8 cellular contexts compared by ENCODE assay signal in genomic region chr5:141651728-141652105, GRCh38. TPM values are rescaled to one million over a fixed set of nuclear protein-coding genes. Genes with fewer than 3 reads are reported as not detected.
DNase-seq lines count a peak whose midpoint lies in the region; ATAC-seq and TF ChIP-seq lines count a peak whose summit lies in the region.

No MANE protein-coding gene starts in this region.

- in situ Hi-C loops in brain microvascular endothelial cell (cut with HindIII; ENCODE audit: low pct_ligation_motif_present, low sequenced_read_pairs), result no loop called here

- no peaks in the 10 kb centered on the region for H3K9me3 ChIP-seq in liver (ENCODE audit: control insufficient read depth in 4 of 4, low read length in 3 of 4)
- no peaks in the 10 kb centered on the region for H3K9me3 ChIP-seq in tibial artery

- ATAC-seq in HG02623 (IDR thresholded peaks at IDR 0.05; ENCODE audit: unreplicated experiment) (no peak), HG03439 (IDR thresholded peaks at IDR 0.05; ENCODE audit: unreplicated experiment) (no peak)

- H3K9ac ChIP-seq in liver (ENCODE audit: low read depth in 1 of 2, low read length in 2 of 2), result peak overlapping the region in 1 of 2 donors; percentile 44

- peak overlapping the region; percentile 78 for H3K4me3 ChIP-seq in brain microvascular endothelial cell (ENCODE audit: low read depth, low read length)
- H3K4me3 ChIP-seq in liver (ENCODE audit: low read depth in 1 of 3, low read length in 3 of 3), result peak overlapping the region in 2 of 3 donors; percentile 27 to 66
- peak overlapping the region; percentile 68 to 73 for H3K4me3 ChIP-seq in tibial artery

- no peaks in the 10 kb centered on the region for H3K9me3 Mint-ChIP-seq in activated T-cell treated with anti-CD3 and anti-CD28 coated beads, Interleukin-2, amount 50 U/mL, for 24 hours

- H3K27me3 ChIP-seq in brain microvascular endothelial cell (replicated peaks) (no peaks in the 10 kb centered on the region), liver (ENCODE audit: control insufficient read depth in 4 of 4, insufficient read depth in 4 of 4, low read length in 3 of 4) (no peaks in the 10 kb centered on the region), tibial artery (no peaks in the 10 kb centered on the region)

- H3K36me3 ChIP-seq in brain microvascular endothelial cell (replicated peaks) (peaks cover 42% of the 10 kb centered on the region), liver (ENCODE audit: control insufficient read depth in 4 of 4, insufficient read depth in 3 of 4, low read depth in 1 of 4, low read length in 3 of 4) (no peaks in the 10 kb centered on the region), tibial artery (peaks cover 0 to 39% (median 22%) of the 10 kb centered on the region in 3 donors)

- no peak for TF ChIP-seq CTCF in brain microvascular endothelial cell (IDR thresholded peaks at IDR 0.05; ENCODE audit: low read depth, low read length, missing control alignments)
- TF ChIP-seq CTCF in liver (IDR thresholded peaks at IDR 0.05; ENCODE audit: low read depth, low read length, missing input control), result no peak
- no peak for TF ChIP-seq CTCF in tibial artery (IDR thresholded peaks at IDR 0.05)

- H3K4me1 ChIP-seq in liver (ENCODE audit: control insufficient read depth in 4 of 4, insufficient read depth in 4 of 4, low read length in 3 of 4), result peaks cover 0 to 4% (median 1%) of the 10 kb centered on the region in 4 donors
- peaks cover 0 to 19% (median 13%) of the 10 kb centered on the region in 4 donors for H3K4me1 ChIP-seq in tibial artery

- H3K27ac ChIP-seq in brain microvascular endothelial cell (peak overlapping the region; percentile 45), liver (ENCODE audit: low read depth in 1 of 2, low read length in 2 of 2) (no peak overlapping the region), tibial artery (peak overlapping the region; percentile 45 to 72)

- intact Hi-C loops in tibial artery (cut with DNase I; ENCODE audit: low total_unique reads), result no loop called here

- peaks cover 17% of the 10 kb centered on the region for H3K36me3 Mint-ChIP-seq in activated T-cell treated with anti-CD3 and anti-CD28 coated beads, Interleukin-2, amount 50 U/mL, for 24 hours (ENCODE audit: low read depth)

- no peaks in the 10 kb centered on the region for H3K27me3 Mint-ChIP-seq in activated T-cell treated with anti-CD3 and anti-CD28 coated beads, Interleukin-2, amount 50 U/mL, for 24 hours

- no peak for TF ChIP-seq RAD21 in liver (IDR thresholded peaks at IDR 0.05)

- peak overlapping the region; percentile 94 for H3K4me3 Mint-ChIP-seq in activated T-cell treated with anti-CD3 and anti-CD28 coated beads, Interleukin-2, amount 50 U/mL, for 24 hours

- peak overlapping the region; percentile 74 for H3K27ac Mint-ChIP-seq in activated T-cell treated with anti-CD3 and anti-CD28 coated beads, Interleukin-2, amount 50 U/mL, for 24 hours

- no peak for DNase-seq in activated T-cell treated with anti-CD3 and anti-CD28 coated beads, Interleukin-2, amount 50 U/mL, for 24 hours
- no peak for DNase-seq in activated T-cell treated with anti-CD3 and anti-CD28 coated beads, Interleukin-2, amount 50 U/mL, for 48 hours
- no peak for DNase-seq in brain microvascular endothelial cell
- DNase-seq in tibial artery, result no peak
- DNase-seq in AG08395 (ENCODE audit: low spot score), result no peak

- WGBS in liver, result 71% methylated on average over 9 of the region's 9 CpGs

- peaks cover 28% of the 10 kb centered on the region for H3K4me1 Mint-ChIP-seq in activated T-cell treated with anti-CD3 and anti-CD28 coated beads, Interleukin-2, amount 50 U/mL, for 24 hours (ENCODE audit: low read depth)

TF ChIP-seq in liver, 16 proteins besides CTCF, POLR2A, EP300 and RAD21:
- TF ChIP-seq SP1 (IDR thresholded peaks at IDR 0.05) (no peak), FOXA1 (IDR thresholded peaks at IDR 0.05) (no peak), MAX (IDR thresholded peaks at IDR 0.05) (no peak), JUND (IDR thresholded peaks at IDR 0.05) (no peak), ZBTB33 (IDR thresholded peaks at IDR 0.05) (no peak), REST (IDR thresholded peaks at IDR 0.05) (no peak), GABPA (IDR thresholded peaks at IDR 0.05 in 1 of 2, conservative IDR thresholded peaks at IDR 0.05 in 1 of 2) (no peak), FOXA2 (IDR thresholded peaks at IDR 0.05) (no peak), EGR1 (IDR thresholded peaks at IDR 0.05; ENCODE audit: low read depth in 2 of 2) (no peak), ATF3 (IDR thresholded peaks at IDR 0.05) (no peak), TAF1 (conservative IDR thresholded peaks at IDR 0.05) (no peak), HNF4G (IDR thresholded peaks at IDR 0.05) (no peak), RXRA (IDR thresholded peaks at IDR 0.05) (no peak), HNF4A (conservative IDR thresholded peaks at IDR 0.05) (no peak), YY1 (IDR thresholded peaks at IDR 0.05) (no peak)

RNA-seq across cellular contexts. Expression of gene FCHSD1, which starts 0.5 kb away (rescaled TPM):
- total RNA-seq in liver, result 1 to 10 TPM; 2.4 to 6.4 TPM
- polyA plus RNA-seq in liver, result 1 to 10 TPM; 1.3 to 2.1 TPM

RNA-seq across cellular contexts. Expression of gene RELL2, which starts 14.9 kb away (rescaled TPM):
- total RNA-seq in liver, result 1 to 10 TPM in 1 of 2 donors, under 1 TPM in 1; 0.47 to 1.3 TPM
- polyA plus RNA-seq in liver, result 1 to 10 TPM in 1 of 2 donors, under 1 TPM in 1; 0.61 to 1.2 TPM

RNA-seq across cellular contexts. Expression of gene HDAC3, which starts 15.1 kb away (rescaled TPM):
- 10 to 100 TPM; 42.3 to 45.3 TPM for total RNA-seq in liver
- polyA plus RNA-seq in liver, result 10 to 100 TPM; 20.1 to 28.0 TPM

RNA-seq across cellular contexts. Expression of gene ARAP3, which starts 30.3 kb away (rescaled TPM):
- total RNA-seq in liver, result 1 to 10 TPM; 1.9 to 4.7 TPM
- 1 to 10 TPM; 1.6 to 2.3 TPM for polyA plus RNA-seq in liver

RNA-seq across cellular contexts. Expression of gene DIAPH1, which starts 32.9 kb away (rescaled TPM):
- total RNA-seq in liver, result 10 to 100 TPM; 51.5 to 73.9 TPM
- polyA plus RNA-seq in liver, result 10 to 100 TPM; 67.8 to 74.7 TPM

Comparison
In these comparisons a context has a peak if more than half of its experiments do, and no peak if none do; other contexts are left out.
1. H3K27ac ChIP-seq: peak in brain microvascular endothelial cell (single experiment) and tibial artery (2 of 2); none in liver (0 of 2).
2. Peak in every context shown above with its lines, with median percentiles within 50 percentile points of each other: H3K4me3 ChIP-seq.